ENCODE assay signal across 3 cellular contexts in the genomic region with DNA sequence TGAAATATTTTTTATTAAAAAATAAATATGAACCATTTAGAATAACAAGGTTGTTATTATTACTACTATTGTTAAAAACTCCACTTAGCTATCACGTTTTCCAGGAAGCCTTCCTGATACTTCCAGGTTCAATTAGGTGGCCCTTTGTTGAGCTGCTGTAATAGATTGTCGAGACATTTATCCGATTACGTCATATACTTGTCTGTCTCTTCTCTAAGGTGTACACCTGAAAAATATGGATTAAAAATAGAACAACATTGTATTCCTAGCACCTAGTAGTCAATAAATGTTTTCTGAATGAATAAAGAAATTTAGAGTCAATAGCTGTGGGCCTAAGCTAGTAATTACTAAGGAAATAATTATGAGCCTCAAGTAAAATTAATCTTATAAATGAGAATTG.
A peak's percentile ranks its signal among the peaks of the same experiment; 100 is the strongest.
TF ChIP-seq lines count a peak whose summit lies in the region.

No MANE protein-coding gene starts in this region.

TF ChIP-seq in HepG2, 621 proteins besides CTCF, POLR2A, EP300 and RAD21:
- TF ChIP-seq ZNF256 (CRISPR knock-in tag; conservative IDR thresholded peaks at IDR 0.05) (no peak), ATF7 (IDR thresholded peaks at IDR 0.05) (peak; percentile 96), ATF7 (CRISPR knock-in tag; IDR thresholded peaks at IDR 0.05) (no peak), NFRKB (IDR thresholded peaks at IDR 0.05) (no peak), ZNF430 (CRISPR knock-in tag; IDR thresholded peaks at IDR 0.05) (no peak), CREB1 (IDR thresholded peaks at IDR 0.05) (peak; percentile 52; the same call in 1 of the 2 replicates), CREB1 (CRISPR knock-in tag; IDR thresholded peaks at IDR 0.05) (no peak), ZNF12 (CRISPR knock-in tag; IDR thresholded peaks at IDR 0.05) (no peak)
- TF ChIP-seq, protein P1, sequence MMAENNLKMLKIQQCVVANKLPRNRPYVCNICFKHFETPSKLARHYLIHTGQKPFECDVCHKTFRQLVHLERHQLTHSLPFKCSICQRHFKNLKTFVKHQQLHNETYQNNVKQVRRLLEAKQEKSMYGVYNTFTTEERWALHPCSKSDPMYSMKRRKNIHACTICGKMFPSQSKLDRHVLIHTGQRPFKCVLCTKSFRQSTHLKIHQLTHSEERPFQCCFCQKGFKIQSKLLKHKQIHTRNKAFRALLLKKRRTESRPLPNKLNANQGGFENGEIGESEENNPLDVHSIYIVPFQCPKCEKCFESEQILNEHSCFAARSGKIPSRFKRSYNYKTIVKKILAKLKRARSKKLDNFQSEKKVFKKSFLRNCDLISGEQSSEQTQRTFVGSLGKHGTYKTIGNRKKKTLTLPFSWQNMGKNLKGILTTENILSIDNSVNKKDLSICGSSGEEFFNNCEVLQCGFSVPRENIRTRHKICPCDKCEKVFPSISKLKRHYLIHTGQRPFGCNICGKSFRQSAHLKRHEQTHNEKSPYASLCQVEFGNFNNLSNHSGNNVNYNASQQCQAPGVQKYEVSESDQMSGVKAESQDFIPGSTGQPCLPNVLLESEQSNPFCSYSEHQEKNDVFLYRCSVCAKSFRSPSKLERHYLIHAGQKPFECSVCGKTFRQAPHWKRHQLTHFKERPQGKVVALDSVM (CRISPR knock-in tag; IDR thresholded peaks at IDR 0.05) = no peak
- TF ChIP-seq, protein P2, sequence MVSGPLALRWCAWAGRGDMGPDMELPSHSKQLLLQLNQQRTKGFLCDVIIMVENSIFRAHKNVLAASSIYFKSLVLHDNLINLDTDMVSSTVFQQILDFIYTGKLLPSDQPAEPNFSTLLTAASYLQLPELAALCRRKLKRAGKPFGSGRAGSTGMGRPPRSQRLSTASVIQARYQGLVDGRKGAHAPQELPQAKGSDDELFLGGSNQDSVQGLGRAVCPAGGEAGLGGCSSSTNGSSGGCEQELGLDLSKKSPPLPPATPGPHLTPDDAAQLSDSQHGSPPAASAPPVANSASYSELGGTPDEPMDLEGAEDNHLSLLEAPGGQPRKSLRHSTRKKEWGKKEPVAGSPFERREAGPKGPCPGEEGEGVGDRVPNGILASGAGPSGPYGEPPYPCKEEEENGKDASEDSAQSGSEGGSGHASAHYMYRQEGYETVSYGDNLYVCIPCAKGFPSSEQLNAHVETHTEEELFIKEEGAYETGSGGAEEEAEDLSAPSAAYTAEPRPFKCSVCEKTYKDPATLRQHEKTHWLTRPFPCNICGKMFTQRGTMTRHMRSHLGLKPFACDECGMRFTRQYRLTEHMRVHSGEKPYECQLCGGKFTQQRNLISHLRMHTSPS (CRISPR knock-in tag; IDR thresholded peaks at IDR 0.05; ENCODE audit: low read depth) = no peak

TF ChIP-seq in IMR-90, 13 proteins besides CTCF, POLR2A, EP300 and RAD21:
- TF ChIP-seq CEBPB (IDR thresholded peaks at IDR 0.05; ENCODE audit: low read depth, low read length) (0 out of 2 replicates have a peak, but pooled peaks have one; percentile 33), MAZ (IDR thresholded peaks at IDR 0.05; ENCODE audit: borderline replicate concordance, low read depth, low read length) (no peak)
TF ChIP-seq in IMR-90: peak in this region for 1.

TF ChIP-seq in K562, 482 proteins besides CTCF, POLR2A, EP300 and RAD21:
- TF ChIP-seq ZNF830 (CRISPR knock-in tag; IDR thresholded peaks at IDR 0.05) = no peak
- no peak for TF ChIP-seq CEBPG (CRISPR knock-in tag; IDR thresholded peaks at IDR 0.05)
- 0 out of 4 replicates have a peak, but pooled peaks of 1 of the 2 experiments have one; percentile 13 for TF ChIP-seq CEBPG (tag; conservative IDR thresholded peaks at IDR 0.05 in 1 of 2, IDR thresholded peaks at IDR 0.05 in 1 of 2)
- TF ChIP-seq, protein P3, sequence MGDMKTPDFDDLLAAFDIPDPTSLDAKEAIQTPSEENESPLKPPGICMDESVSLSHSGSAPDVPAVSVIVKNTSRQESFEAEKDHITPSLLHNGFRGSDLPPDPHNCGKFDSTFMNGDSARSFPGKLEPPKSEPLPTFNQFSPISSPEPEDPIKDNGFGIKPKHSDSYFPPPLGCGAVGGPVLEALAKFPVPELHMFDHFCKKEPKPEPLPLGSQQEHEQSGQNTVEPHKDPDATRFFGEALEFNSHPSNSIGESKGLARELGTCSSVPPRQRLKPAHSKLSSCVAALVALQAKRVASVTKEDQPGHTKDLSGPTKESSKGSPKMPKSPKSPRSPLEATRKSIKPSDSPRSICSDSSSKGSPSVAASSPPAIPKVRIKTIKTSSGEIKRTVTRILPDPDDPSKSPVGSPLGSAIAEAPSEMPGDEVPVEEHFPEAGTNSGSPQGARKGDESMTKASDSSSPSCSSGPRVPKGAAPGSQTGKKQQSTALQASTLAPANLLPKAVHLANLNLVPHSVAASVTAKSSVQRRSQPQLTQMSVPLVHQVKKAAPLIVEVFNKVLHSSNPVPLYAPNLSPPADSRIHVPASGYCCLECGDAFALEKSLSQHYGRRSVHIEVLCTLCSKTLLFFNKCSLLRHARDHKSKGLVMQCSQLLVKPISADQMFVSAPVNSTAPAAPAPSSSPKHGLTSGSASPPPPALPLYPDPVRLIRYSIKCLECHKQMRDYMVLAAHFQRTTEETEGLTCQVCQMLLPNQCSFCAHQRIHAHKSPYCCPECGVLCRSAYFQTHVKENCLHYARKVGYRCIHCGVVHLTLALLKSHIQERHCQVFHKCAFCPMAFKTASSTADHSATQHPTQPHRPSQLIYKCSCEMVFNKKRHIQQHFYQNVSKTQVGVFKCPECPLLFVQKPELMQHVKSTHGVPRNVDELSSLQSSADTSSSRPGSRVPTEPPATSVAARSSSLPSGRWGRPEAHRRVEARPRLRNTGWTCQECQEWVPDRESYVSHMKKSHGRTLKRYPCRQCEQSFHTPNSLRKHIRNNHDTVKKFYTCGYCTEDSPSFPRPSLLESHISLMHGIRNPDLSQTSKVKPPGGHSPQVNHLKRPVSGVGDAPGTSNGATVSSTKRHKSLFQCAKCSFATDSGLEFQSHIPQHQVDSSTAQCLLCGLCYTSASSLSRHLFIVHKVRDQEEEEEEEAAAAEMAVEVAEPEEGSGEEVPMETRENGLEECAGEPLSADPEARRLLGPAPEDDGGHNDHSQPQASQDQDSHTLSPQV (IDR thresholded peaks at IDR 0.05) = no peak
- no peak for TF ChIP-seq JUN (IDR thresholded peaks at IDR 0.05; ENCODE audit: borderline replicate concordance, low read depth, low read length)
- no peak for TF ChIP-seq JUN (CRISPR knock-in tag; IDR thresholded peaks at IDR 0.05; ENCODE audit: borderline replicate concordance)
- TF ChIP-seq, protein P4, sequence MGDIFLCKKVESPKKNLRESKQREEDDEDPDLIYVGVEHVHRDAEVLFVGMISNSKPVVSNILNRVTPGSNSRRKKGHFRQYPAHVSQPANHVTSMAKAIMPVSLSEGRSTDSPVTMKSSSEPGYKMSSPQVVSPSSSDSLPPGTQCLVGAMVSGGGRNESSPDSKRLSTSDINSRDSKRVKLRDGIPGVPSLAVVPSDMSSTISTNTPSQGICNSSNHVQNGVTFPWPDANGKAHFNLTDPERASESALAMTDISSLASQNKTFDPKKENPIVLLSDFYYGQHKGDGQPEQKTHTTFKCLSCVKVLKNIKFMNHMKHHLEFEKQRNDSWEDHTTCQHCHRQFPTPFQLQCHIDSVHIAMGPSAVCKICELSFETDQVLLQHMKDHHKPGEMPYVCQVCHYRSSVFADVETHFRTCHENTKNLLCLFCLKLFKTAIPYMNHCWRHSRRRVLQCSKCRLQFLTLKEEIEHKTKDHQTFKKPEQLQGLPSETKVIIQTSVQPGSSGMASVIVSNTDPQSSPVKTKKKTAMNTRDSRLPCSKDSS (IDR thresholded peaks at IDR 0.05; ENCODE audit: low read depth, partially characterized antibody) = no peak
- TF ChIP-seq SMAD1 (IDR thresholded peaks at IDR 0.05; ENCODE audit: low read depth, low read length, partially characterized antibody) = no peak
- no peak for TF ChIP-seq ZNF589 (CRISPR knock-in tag; IDR thresholded peaks at IDR 0.05; ENCODE audit: low read depth)
- TF ChIP-seq, protein P5, sequence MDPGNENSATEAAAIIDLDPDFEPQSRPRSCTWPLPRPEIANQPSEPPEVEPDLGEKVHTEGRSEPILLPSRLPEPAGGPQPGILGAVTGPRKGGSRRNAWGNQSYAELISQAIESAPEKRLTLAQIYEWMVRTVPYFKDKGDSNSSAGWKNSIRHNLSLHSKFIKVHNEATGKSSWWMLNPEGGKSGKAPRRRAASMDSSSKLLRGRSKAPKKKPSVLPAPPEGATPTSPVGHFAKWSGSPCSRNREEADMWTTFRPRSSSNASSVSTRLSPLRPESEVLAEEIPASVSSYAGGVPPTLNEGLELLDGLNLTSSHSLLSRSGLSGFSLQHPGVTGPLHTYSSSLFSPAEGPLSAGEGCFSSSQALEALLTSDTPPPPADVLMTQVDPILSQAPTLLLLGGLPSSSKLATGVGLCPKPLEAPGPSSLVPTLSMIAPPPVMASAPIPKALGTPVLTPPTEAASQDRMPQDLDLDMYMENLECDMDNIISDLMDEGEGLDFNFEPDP (CRISPR knock-in tag; IDR thresholded peaks at IDR 0.05) = no peak
- TF ChIP-seq, protein P6, sequence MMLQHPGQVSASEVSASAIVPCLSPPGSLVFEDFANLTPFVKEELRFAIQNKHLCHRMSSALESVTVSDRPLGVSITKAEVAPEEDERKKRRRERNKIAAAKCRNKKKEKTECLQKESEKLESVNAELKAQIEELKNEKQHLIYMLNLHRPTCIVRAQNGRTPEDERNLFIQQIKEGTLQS (IDR thresholded peaks at IDR 0.05) = peak; percentile 9; the same call in 1 of the 2 replicates
- TF ChIP-seq, protein P6 (CRISPR knock-in tag; conservative IDR thresholded peaks at IDR 0.05) = no peak
- TF ChIP-seq, protein P7, sequence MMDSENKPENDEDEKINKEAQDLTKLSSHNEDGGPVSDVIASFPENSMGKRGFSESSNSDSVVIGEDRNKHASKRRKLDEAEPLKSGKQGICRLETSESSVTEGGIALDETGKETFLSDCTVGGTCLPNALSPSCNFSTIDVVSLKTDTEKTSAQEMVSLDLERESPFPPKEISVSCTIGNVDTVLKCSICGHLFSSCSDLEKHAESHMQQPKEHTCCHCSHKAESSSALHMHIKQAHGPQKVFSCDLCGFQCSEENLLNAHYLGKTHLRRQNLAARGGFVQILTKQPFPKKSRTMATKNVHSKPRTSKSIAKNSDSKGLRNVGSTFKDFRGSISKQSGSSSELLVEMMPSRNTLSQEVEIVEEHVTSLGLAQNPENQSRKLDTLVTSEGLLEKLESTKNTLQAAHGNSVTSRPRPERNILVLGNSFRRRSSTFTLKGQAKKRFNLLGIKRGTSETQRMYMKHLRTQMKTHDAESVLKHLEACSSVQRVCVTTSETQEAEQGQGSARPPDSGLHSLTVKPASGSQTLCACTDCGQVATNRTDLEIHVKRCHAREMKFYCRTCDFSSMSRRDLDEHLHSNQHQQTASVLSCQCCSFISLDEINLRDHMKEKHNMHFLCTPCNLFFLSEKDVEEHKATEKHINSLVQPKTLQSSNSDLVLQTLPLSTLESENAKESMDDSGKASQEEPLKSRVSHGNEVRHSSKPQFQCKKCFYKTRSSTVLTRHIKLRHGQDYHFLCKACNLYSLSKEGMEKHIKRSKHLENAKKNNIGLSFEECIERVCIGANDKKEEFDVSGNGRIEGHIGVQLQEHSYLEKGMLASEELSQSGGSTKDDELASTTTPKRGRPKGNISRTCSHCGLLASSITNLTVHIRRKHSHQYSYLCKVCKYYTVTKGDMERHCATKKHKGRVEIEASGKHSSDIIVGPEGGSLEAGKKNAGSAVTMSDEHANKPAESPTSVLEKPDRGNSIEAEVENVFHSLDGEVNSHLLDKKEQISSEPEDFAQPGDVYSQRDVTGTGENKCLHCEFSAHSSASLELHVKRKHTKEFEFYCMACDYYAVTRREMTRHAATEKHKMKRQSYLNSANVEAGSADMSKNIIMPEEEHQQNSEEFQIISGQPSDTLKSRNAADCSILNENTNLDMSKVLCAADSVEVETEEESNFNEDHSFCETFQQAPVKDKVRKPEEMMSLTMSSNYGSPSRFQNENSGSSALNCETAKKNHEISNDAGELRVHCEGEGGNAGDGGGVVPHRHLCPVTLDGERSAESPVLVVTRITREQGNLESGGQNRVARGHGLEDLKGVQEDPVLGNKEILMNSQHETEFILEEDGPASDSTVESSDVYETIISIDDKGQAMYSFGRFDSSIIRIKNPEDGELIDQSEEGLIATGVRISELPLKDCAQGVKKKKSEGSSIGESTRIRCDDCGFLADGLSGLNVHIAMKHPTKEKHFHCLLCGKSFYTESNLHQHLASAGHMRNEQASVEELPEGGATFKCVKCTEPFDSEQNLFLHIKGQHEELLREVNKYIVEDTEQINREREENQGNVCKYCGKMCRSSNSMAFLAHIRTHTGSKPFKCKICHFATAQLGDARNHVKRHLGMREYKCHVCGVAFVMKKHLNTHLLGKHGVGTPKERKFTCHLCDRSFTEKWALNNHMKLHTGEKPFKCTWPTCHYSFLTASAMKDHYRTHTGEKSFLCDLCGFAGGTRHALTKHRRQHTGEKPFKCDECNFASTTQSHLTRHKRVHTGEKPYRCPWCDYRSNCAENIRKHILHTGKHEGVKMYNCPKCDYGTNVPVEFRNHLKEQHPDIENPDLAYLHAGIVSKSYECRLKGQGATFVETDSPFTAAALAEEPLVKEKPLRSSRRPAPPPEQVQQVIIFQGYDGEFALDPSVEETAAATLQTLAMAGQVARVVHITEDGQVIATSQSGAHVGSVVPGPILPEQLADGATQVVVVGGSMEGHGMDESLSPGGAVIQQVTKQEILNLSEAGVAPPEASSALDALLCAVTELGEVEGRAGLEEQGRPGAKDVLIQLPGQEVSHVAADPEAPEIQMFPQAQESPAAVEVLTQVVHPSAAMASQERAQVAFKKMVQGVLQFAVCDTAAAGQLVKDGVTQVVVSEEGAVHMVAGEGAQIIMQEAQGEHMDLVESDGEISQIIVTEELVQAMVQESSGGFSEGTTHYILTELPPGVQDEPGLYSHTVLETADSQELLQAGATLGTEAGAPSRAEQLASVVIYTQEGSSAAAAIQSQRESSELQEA (IDR thresholded peaks at IDR 0.05; ENCODE audit: low read depth) = no peak
- TF ChIP-seq ZNF384 (IDR thresholded peaks at IDR 0.05; ENCODE audit: low read depth, low read length) = no peak
- TF ChIP-seq, protein P8, sequence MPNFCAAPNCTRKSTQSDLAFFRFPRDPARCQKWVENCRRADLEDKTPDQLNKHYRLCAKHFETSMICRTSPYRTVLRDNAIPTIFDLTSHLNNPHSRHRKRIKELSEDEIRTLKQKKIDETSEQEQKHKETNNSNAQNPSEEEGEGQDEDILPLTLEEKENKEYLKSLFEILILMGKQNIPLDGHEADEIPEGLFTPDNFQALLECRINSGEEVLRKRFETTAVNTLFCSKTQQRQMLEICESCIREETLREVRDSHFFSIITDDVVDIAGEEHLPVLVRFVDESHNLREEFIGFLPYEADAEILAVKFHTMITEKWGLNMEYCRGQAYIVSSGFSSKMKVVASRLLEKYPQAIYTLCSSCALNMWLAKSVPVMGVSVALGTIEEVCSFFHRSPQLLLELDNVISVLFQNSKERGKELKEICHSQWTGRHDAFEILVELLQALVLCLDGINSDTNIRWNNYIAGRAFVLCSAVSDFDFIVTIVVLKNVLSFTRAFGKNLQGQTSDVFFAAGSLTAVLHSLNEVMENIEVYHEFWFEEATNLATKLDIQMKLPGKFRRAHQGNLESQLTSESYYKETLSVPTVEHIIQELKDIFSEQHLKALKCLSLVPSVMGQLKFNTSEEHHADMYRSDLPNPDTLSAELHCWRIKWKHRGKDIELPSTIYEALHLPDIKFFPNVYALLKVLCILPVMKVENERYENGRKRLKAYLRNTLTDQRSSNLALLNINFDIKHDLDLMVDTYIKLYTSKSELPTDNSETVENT (CRISPR knock-in tag; IDR thresholded peaks at IDR 0.05) = no peak
- no peak for TF ChIP-seq HDAC1 (IDR thresholded peaks at IDR 0.05)
- TF ChIP-seq PCBP2 (IDR thresholded peaks at IDR 0.05; ENCODE audit: low read depth, low read length, poor library complexity, severe bottlenecking) = no peak
